1 cellular context compared by ENCODE assay signal in genomic region chr1:84782311-84782771, GRCh38.
TF ChIP-seq lines count a peak whose summit lies in the region.

No MANE protein-coding gene starts in this region.

TF ChIP-seq in K562, 482 proteins besides CTCF, POLR2A, EP300 and RAD21 (continued from another document):
- peak in 1 of 3 experiments; percentile 30 for TF ChIP-seq YY1 (IDR thresholded peaks at IDR 0.05; ENCODE audit: borderline replicate concordance in 1 of 3, control insufficient read depth in 1 of 3, extremely low read depth in 1 of 3, insufficient read depth in 3 of 3, insufficient read length in 1 of 3, insufficient replicate concordance in 2 of 3, low read depth in 1 of 3, low read length in 2 of 3)
- peak; percentile 23; the same call in 1 of the 2 replicates for TF ChIP-seq SMAD4 (CRISPR knock-in tag; conservative IDR thresholded peaks at IDR 0.05)
- no peak for TF ChIP-seq NCOA4 (IDR thresholded peaks at IDR 0.05; ENCODE audit: partially characterized antibody)
- no peak for TF ChIP-seq ZNF174 (CRISPR knock-in tag; IDR thresholded peaks at IDR 0.05)
- no peak for TF ChIP-seq ZNF407 (IDR thresholded peaks at IDR 0.05; ENCODE audit: low read depth)
- TF ChIP-seq CHD2 (IDR thresholded peaks at IDR 0.05; ENCODE audit: low read depth, low read length), result peak; percentile 66
- no peak for TF ChIP-seq ELF1 (tag; IDR thresholded peaks at IDR 0.05)
- no peak for TF ChIP-seq ZNF324 (CRISPR knock-in tag; IDR thresholded peaks at IDR 0.05)
- no peak for TF ChIP-seq ZBTB9 (CRISPR knock-in tag; IDR thresholded peaks at IDR 0.05)
- TF ChIP-seq TRIM25 (IDR thresholded peaks at IDR 0.05; ENCODE audit: borderline replicate concordance), result no peak
- peak in 1 of 2 experiments; percentile 52; a peak in 1 of 3 replicates for TF ChIP-seq CBX3 (IDR thresholded peaks at IDR 0.05; ENCODE audit: borderline replicate concordance in 1 of 2, low read length in 2 of 2)
- TF ChIP-seq ARHGAP35 (IDR thresholded peaks at IDR 0.05; ENCODE audit: partially characterized antibody), result no peak
- TF ChIP-seq ZNF699 (CRISPR knock-in tag; IDR thresholded peaks at IDR 0.05; ENCODE audit: insufficient replicate concordance), result no peak
- TF ChIP-seq XRCC5 (IDR thresholded peaks at IDR 0.05; ENCODE audit: low read depth, low read length), result peak; percentile 87; the same call in 1 of the 2 replicates
- TF ChIP-seq ZNF695 (CRISPR knock-in tag; IDR thresholded peaks at IDR 0.05), result no peak
- TF ChIP-seq ZC3H8 (IDR thresholded peaks at IDR 0.05), result no peak
- no peak for TF ChIP-seq GTF2A2 (tag; IDR thresholded peaks at IDR 0.05)
